ENCODE assay signal across 13 cellular contexts in genomic region chr7:16921644-16922257, GRCh38. TPM values are rescaled to one million over a fixed set of nuclear protein-coding genes. Genes with fewer than 3 reads are reported as not detected.
A peak's percentile ranks its signal among the peaks of the same experiment; 100 is the strongest.
DNase-seq lines count a peak whose midpoint lies in the region; ATAC-seq and TF ChIP-seq lines count a peak whose summit lies in the region.
"Had no signal": no experiment of that assay in that cellular context is flagged by ENCODE, and none has a peak within 500 bp of the region (broad histone marks: within the 10 kb centered on the region; RNA-seq: fewer than 3 reads in every experiment).

No MANE protein-coding gene starts in this region.

- H3K4me1 ChIP-seq in PC-3 (ENCODE audit: insufficient read depth, low read length) (peaks cover 77% of the 10 kb centered on the region), hepatocyte (ENCODE audit: insufficient read depth) (peaks cover 27% of the 10 kb centered on the region), parathyroid adenoma (no peaks in the 10 kb centered on the region), heart left ventricle (peaks cover 0 to 7% (median 0%) of the 10 kb centered on the region in 12 donors)
- H3K4me1 ChIP-seq: left ventricle myocardium inferior had no signal

- H3K36me3 ChIP-seq in PC-3 (ENCODE audit: low read depth, low read length) (no peaks in the 10 kb centered on the region), hepatocyte (replicated peaks; ENCODE audit: insufficient read depth, low read depth) (no peaks in the 10 kb centered on the region), parathyroid adenoma (ENCODE audit: control insufficient read depth, insufficient read depth, low read length) (no peaks in the 10 kb centered on the region), heart left ventricle (no peaks in the 10 kb centered on the region)
- H3K36me3 ChIP-seq: left ventricle myocardium inferior had no signal

- no peak for TF ChIP-seq POLR2A in heart left ventricle (IDR thresholded peaks at IDR 0.05)

- DNase-seq in DMS79 (lab: John Stamatoyannopoulos, UW) (peak; percentile 70), PC-3 (peak; percentile 90), hepatocyte (ENCODE audit: low spot score) (peak; percentile 28), heart left ventricle (no peak), posterior vena cava (ENCODE audit: low spot score) (no peak)
- DNase-seq: activated effector memory CD4-positive, alpha-beta T cell treated with anti-CD3 and anti-CD28 coated beads, Interleukin-2, amount 50 U/mL, for 16 hours; left ventricle myocardium inferior; NCI-H2029; T-helper 17 cell had no signal

- H3K9ac ChIP-seq in PC-3 (ENCODE audit: low read length) (peak overlapping the region; percentile 74), parathyroid adenoma (no peak overlapping the region)

- peak; percentile 47 for ATAC-seq in PC-3
- no peak for ATAC-seq in heart left ventricle
- ATAC-seq in GM21367 (IDR thresholded peaks at IDR 0.05; ENCODE audit: unreplicated experiment) = no peak
- no peak for ATAC-seq in GM19463 (IDR thresholded peaks at IDR 0.05; ENCODE audit: unreplicated experiment)
- ATAC-seq: T-helper 17 cell had no signal

- H3K27ac ChIP-seq in PC-3 (ENCODE audit: low read length) (peak overlapping the region; percentile 94), hepatocyte (peak overlapping the region; percentile 87), parathyroid adenoma (no peak overlapping the region), heart left ventricle (no peak overlapping the region)
- H3K27ac ChIP-seq: left ventricle myocardium inferior had no signal

- H3K4me2 ChIP-seq in PC-3 (ENCODE audit: low read length) (peak overlapping the region; percentile 67), hepatocyte (peak overlapping the region; percentile 33), parathyroid adenoma (ENCODE audit: low read length) (no peak overlapping the region)

- no peaks in the 10 kb centered on the region for H3K9me2 ChIP-seq in PC-3 (replicated peaks; ENCODE audit: low read length)
- H3K9me2 ChIP-seq in hepatocyte (replicated peaks; ENCODE audit: insufficient read depth) = no peaks in the 10 kb centered on the region

- TF ChIP-seq CTCF in PC-3 (conservative IDR thresholded peaks at IDR 0.05; ENCODE audit: low read depth, low read length) (no peak), hepatocyte (IDR thresholded peaks at IDR 0.05; ENCODE audit: poor library complexity) (no peak), parathyroid adenoma (IDR thresholded peaks at IDR 0.05) (no peak), heart left ventricle (IDR thresholded peaks at IDR 0.05) (no peak)

- no peak overlapping the region for H2AFZ ChIP-seq in PC-3 (ENCODE audit: low read length)
- H2AFZ ChIP-seq in hepatocyte = no peak overlapping the region
- H2AFZ ChIP-seq in parathyroid adenoma = peak overlapping the region; percentile 23

- H3K4me3 ChIP-seq in PC-3 (ENCODE audit: low read length) (peak overlapping the region; percentile 27; the same call in 1 of the 2 replicates), hepatocyte (no peak overlapping the region), parathyroid adenoma (ENCODE audit: low read depth, low read length) (no peak overlapping the region), heart left ventricle (no peak overlapping the region)
- H3K4me3 ChIP-seq: left ventricle myocardium inferior had no signal

- WGBS in hepatocyte (ENCODE audit: low lambda C conversion rate, missing lambda C conversion rate) = 53% methylated on average over 3 of the region's 3 CpGs
- WGBS in heart left ventricle, 4 donors = 71 to 85% (median 76%) methylated on average over 3 of the region's 3 CpGs

- BruUV-seq in PC-3 (replicated peaks; lab: Mats Ljungman, UMichigan) = TSS peak; percentile 91

- POLR2A ChIA-PET in PC-3 (lab: Charles Lee; ENCODE audit: unreplicated experiment) = no interaction called here

- H3K79me2 ChIP-seq in PC-3 (ENCODE audit: low read length) (no peaks in the 10 kb centered on the region), hepatocyte (no peaks in the 10 kb centered on the region), parathyroid adenoma (no peaks in the 10 kb centered on the region)

- CTCF ChIA-PET in PC-3 (lab: Charles Lee) = interaction anchor here (0.5 kb wide), 1 partner anchor 376 kb away, joined by 4 read pairs; the partner anchor contains the start of gene AHR

- H4K20me1 ChIP-seq in PC-3 (ENCODE audit: low read length) (no peaks in the 10 kb centered on the region), hepatocyte (ENCODE audit: insufficient read depth, poor library complexity, severe bottlenecking) (no peaks in the 10 kb centered on the region)

- intact Hi-C loops in PC-3 (cut with micrococcal nuclease) = no loop called here
- intact Hi-C loops in heart left ventricle (cut with DNase I) = loop anchor here in 2 of 10 donors (10.0 kb wide), 2 partner anchors 383 to 723 kb away; no protein-coding TSS in a partner anchor
- intact Hi-C loops in posterior vena cava (cut with DNase I) = no loop called here

- peaks cover 14% of the 10 kb centered on the region for H3F3A ChIP-seq in PC-3 (ENCODE audit: low read length, unreplicated experiment)

- no peaks in the 10 kb centered on the region for H3K9me3 ChIP-seq in PC-3 (ENCODE audit: low read length)
- no peaks in the 10 kb centered on the region for H3K9me3 ChIP-seq in hepatocyte (ENCODE audit: low read depth)
- no peaks in the 10 kb centered on the region for H3K9me3 ChIP-seq in parathyroid adenoma (ENCODE audit: control insufficient read depth, low read length)
- H3K9me3 ChIP-seq in heart left ventricle = no peaks in the 10 kb centered on the region
- H3K9me3 ChIP-seq: left ventricle myocardium inferior had no signal

- no peaks in the 10 kb centered on the region for H3K27me3 ChIP-seq in PC-3 (ENCODE audit: low read length)
- H3K27me3 ChIP-seq in hepatocyte = no peaks in the 10 kb centered on the region
- no peaks in the 10 kb centered on the region for H3K27me3 ChIP-seq in parathyroid adenoma (ENCODE audit: control insufficient read depth, insufficient read depth, low read length)
- no peaks in the 10 kb centered on the region for H3K27me3 ChIP-seq in heart left ventricle

RNA-seq across cellular contexts. Expression of gene AGR3, which starts 40.0 kb away (rescaled TPM):
- total RNA-seq in PC-3 (2014; rRNA removed) = not detected in 2 replicates
- 52.1 and 74.3 TPM in 2 replicates for total RNA-seq in hepatocyte
- polyA plus RNA-seq in hepatocyte = 51.0 and 65.1 TPM in 2 replicates
- not detected for total RNA-seq in heart left ventricle
- not detected for polyA plus RNA-seq in heart left ventricle
- total RNA-seq in posterior vena cava = not detected
- total RNA-seq: fibroblast of villous mesenchyme, left ventricle myocardium inferior, T-helper 17 cell had no signal

Comparison
In these comparisons a context has a peak if more than half of its experiments do, and no peak if none do; other contexts are left out.
1. DNase-seq: peak in DMS79 (single experiment), PC-3 (single experiment) and hepatocyte (single experiment); none in heart left ventricle (0 of 5) and posterior vena cava (single experiment).
2. H3K27ac ChIP-seq: peak in PC-3 (single experiment) and hepatocyte (single experiment); none in parathyroid adenoma (single experiment) and heart left ventricle (0 of 12).
3. RNA of gene AGR3, which starts 40.0 kb away (total RNA-seq): 52.1 to 74.3 TPM in hepatocyte; not detected in PC-3, not detected in heart left ventricle and not detected in posterior vena cava; every median in the first group is over 10 times any median in the second.